22 cellular contexts compared by ENCODE assay signal in genomic region chr1:45659222-45659621, GRCh38.
"Had no signal": no experiment of that assay in that cellular context is flagged by ENCODE, and none has a peak within 500 bp of the region (broad histone marks: within the 10 kb centered on the region; RNA-seq: fewer than 3 reads in every experiment).

No MANE protein-coding gene starts in this region.

- H3K27me3 ChIP-seq: right atrium auricular region, spleen, tibial nerve, uterus had no signal

- H3K4me1 Mint-ChIP-seq: stimulated activated naive CD8-positive, alpha-beta T cell treated with anti-CD3 and anti-CD28 coated beads, Interleukin-15, amount 100 ng/mL, for 72 hours had no signal

- H3K4me3 ChIP-seq: left ventricle myocardium inferior, lung, mucosa of descending colon, right atrium auricular region, skin epidermis, spleen, tibial nerve, uterus had no signal

- H3K9me3 Mint-ChIP-seq: memory B cell; naive thymus-derived CD4-positive, alpha-beta T cell; natural killer cell treated with Interleukin-12 subunit alpha and Interleukin-12 subunit beta and Interleukin-15 and Interleukin-18, amount 100 ng/mL, for 72 hours; stimulated activated effector memory CD8-positive, alpha-beta T cell treated with anti-CD3 and anti-CD28 coated beads, Interleukin-12 subunit alpha, Interleukin-12 subunit beta, amount 100 ng/mL, for 72 hours; stimulated activated naive CD8-positive, alpha-beta T cell treated with anti-CD3 and anti-CD28 coated beads, Interleukin-15, amount 100 ng/mL, for 72 hours; type B pancreatic cell had no signal

- H3K36me3 ChIP-seq: uterus had no signal

- H3K4me3 Mint-ChIP-seq: memory B cell; naive thymus-derived CD4-positive, alpha-beta T cell; natural killer cell treated with Interleukin-12 subunit alpha and Interleukin-12 subunit beta and Interleukin-15 and Interleukin-18, amount 100 ng/mL, for 72 hours; stimulated activated effector memory CD8-positive, alpha-beta T cell treated with anti-CD3 and anti-CD28 coated beads, Interleukin-12 subunit alpha, Interleukin-12 subunit beta, amount 100 ng/mL, for 72 hours; stimulated activated naive CD8-positive, alpha-beta T cell treated with anti-CD3 and anti-CD28 coated beads, Interleukin-15, amount 100 ng/mL, for 72 hours; type B pancreatic cell had no signal

- H3K9me3 ChIP-seq: left ventricle myocardium inferior, mucosa of descending colon, right atrium auricular region, spleen, tibial nerve, uterus had no signal

- H3K27me3 Mint-ChIP-seq: memory B cell; naive thymus-derived CD4-positive, alpha-beta T cell; natural killer cell treated with Interleukin-12 subunit alpha and Interleukin-12 subunit beta and Interleukin-15 and Interleukin-18, amount 100 ng/mL, for 72 hours; stimulated activated naive CD8-positive, alpha-beta T cell treated with anti-CD3 and anti-CD28 coated beads, Interleukin-15, amount 100 ng/mL, for 72 hours; type B pancreatic cell had no signal

- H2AFZ ChIP-seq: parathyroid adenoma had no signal

- H3K27ac ChIP-seq: left ventricle myocardium inferior, parathyroid adenoma, right atrium auricular region, spleen, tibial nerve, uterus had no signal

- ATAC-seq: mucosa of descending colon; naive thymus-derived CD4-positive, alpha-beta T cell; natural killer cell treated with Interleukin-12 subunit alpha and Interleukin-12 subunit beta and Interleukin-15 and Interleukin-18, amount 100 ng/mL, for 72 hours; sciatic nerve; stimulated activated effector memory CD8-positive, alpha-beta T cell treated with anti-CD3 and anti-CD28 coated beads, Interleukin-12 subunit alpha, Interleukin-12 subunit beta, amount 100 ng/mL, for 72 hours; stimulated activated naive CD8-positive, alpha-beta T cell treated with anti-CD3 and anti-CD28 coated beads, Interleukin-15, amount 100 ng/mL, for 72 hours had no signal

- DNase-seq: islet precursor cell; left ventricle myocardium inferior; midbrain; mucosa of descending colon; naive thymus-derived CD4-positive, alpha-beta T cell; nucleus accumbens; spleen; stimulated activated CD4-positive, alpha-beta T cell treated with anti-CD3 and anti-CD28 coated beads, Interleukin-4, amount 100 ng/mL, for 24 hours; stimulated activated naive CD4-positive, alpha-beta T cell treated with Interleukin-2 at 50 U/mL for 16 hours; stimulated activated naive CD8-positive, alpha-beta T cell treated with anti-CD3 and anti-CD28 coated beads, Interleukin-15, amount 100 ng/mL, for 72 hours; substantia nigra; uterus had no signal

- H3K27ac Mint-ChIP-seq: memory B cell; natural killer cell treated with Interleukin-12 subunit alpha and Interleukin-12 subunit beta and Interleukin-15 and Interleukin-18, amount 100 ng/mL, for 72 hours; stimulated activated effector memory CD8-positive, alpha-beta T cell treated with anti-CD3 and anti-CD28 coated beads, Interleukin-12 subunit alpha, Interleukin-12 subunit beta, amount 100 ng/mL, for 72 hours had no signal

- H3K9ac ChIP-seq: parathyroid adenoma had no signal

- H3K4me1 ChIP-seq: parathyroid adenoma, tibial nerve, uterus had no signal
